8 cellular contexts compared by ENCODE assay signal in the genomic region with DNA sequence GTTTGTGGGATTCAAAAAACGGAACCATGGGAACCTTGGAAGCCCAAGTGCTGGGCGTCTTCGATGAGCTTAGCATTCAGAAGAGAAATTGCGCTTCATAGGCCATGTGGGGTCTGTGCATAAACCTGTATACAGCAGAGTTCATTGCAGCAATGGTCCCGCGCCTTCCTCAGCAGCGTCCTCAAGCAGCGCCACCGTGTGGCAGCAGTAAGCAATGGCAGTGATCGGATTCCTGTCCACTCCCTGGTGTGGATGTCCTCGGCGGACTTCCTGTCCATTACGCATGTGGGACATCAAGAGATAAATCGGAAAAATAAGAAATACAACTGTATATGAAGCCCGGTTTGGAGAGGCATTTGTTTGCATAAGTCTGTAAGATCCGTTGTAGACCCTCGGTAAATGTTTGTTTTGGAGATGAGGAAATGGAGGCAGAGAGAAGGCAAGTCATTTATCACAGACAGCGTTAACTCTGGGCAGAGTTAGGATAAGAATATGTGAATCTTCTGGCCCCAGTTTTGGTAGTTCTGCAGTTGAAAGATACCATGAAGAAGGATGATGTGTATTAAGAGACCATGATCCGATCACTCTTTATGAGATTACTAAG.
A peak's percentile ranks its signal among the peaks of the same experiment; 100 is the strongest.
DNase-seq lines count a peak whose midpoint lies in the region; ATAC-seq and TF ChIP-seq lines count a peak whose summit lies in the region.

No MANE protein-coding gene starts in this region.

- TF ChIP-seq CTCF in GM20000 (IDR thresholded peaks at IDR 0.05; ENCODE audit: extremely low read depth, missing control alignments), result peak; percentile 34
- peak; percentile 80 for TF ChIP-seq CTCF in NB4 (IDR thresholded peaks at IDR 0.05; ENCODE audit: low read depth, low read length)
- TF ChIP-seq CTCF in epithelial cell of esophagus (IDR thresholded peaks at IDR 0.05; ENCODE audit: insufficient read depth, low read depth, low read length, missing control alignments), result peak; percentile 31
- no peak for TF ChIP-seq CTCF in tibial artery (IDR thresholded peaks at IDR 0.05)

- intact Hi-C loops in tibial artery (cut with DNase I; ENCODE audit: low total_unique reads), result no loop called here

- H3K4me1 ChIP-seq in tibial artery, result peaks cover 0 to 20% (median 0%) of the 10 kb centered on the region in 4 donors

- no peak overlapping the region for H3K4me3 ChIP-seq in NB4 (ENCODE audit: low read depth, low read length)
- H3K4me3 ChIP-seq in epithelial cell of esophagus (ENCODE audit: low read length), result no peak overlapping the region
- no peak overlapping the region for H3K4me3 ChIP-seq in tibial artery

- no peak for TF ChIP-seq POLR2A in NB4 (IDR thresholded peaks at IDR 0.05; ENCODE audit: extremely low read depth, insufficient read length)

- H3K9me3 ChIP-seq in tibial artery, result no peaks in the 10 kb centered on the region

- no peak overlapping the region for H3K27ac ChIP-seq in tibial artery

- DNase-seq in D341Med (ENCODE audit: low spot score) (peak; percentile 31), GM20000 (ENCODE audit: low spot score) (peak; percentile 23), NB4 (ENCODE audit: low read depth) (peak; percentile 48), epithelial cell of esophagus (ENCODE audit: low read depth) (no peak), tibial artery (no peak), NCI-H345 treated with DMSO at 0.1 percent for 48 hours (lab: John Stamatoyannopoulos, UW; ENCODE audit: unreplicated experiment) (no peak), HK-2 (ENCODE audit: unreplicated experiment) (no peak)

- no peaks in the 10 kb centered on the region for H3K36me3 ChIP-seq in tibial artery

- no peak for ATAC-seq in HG03135 (IDR thresholded peaks at IDR 0.05; ENCODE audit: unreplicated experiment)

- no peaks in the 10 kb centered on the region for H3K27me3 ChIP-seq in tibial artery

Comparison
In these comparisons a context has a peak if more than half of its experiments do, and no peak if none do; other contexts are left out.
1. DNase-seq: peak in D341Med (single experiment), GM20000 (single experiment) and NB4 (single experiment); none in epithelial cell of esophagus (single experiment), tibial artery (0 of 2), NCI-H345 treated with DMSO at 0.1 percent for 48 hours (single experiment) and HK-2 (single experiment).
2. CTCF ChIP-seq: peak in GM20000 (single experiment), NB4 (single experiment) and epithelial cell of esophagus (single experiment); none in tibial artery (0 of 2).